Comparison of ENCODE assay signal across 34 cellular contexts in the genomic region with DNA sequence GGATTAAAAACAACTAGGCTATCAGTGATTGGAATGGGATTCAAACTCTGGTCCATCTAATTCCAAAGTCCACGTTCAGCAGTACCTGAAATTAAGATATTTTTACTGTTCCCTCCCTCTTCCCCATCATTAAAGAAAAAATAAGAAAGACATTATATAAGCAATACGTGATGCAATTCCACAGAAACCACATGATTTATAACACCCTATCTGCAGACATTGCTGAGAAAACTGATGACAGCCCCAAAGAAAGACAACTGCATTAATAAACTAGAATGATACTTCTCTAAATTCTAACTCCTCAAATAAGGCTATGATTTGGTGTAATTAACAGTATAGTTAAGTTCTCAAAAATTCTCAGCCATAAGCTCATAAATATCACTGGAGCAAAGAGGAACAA.
"Had no signal": no experiment of that assay in that cellular context is flagged by ENCODE, and none has a peak within 500 bp of the region (broad histone marks: within the 10 kb centered on the region; RNA-seq: fewer than 3 reads in every experiment).

No MANE protein-coding gene starts in this region.

- H3K9me3 Mint-ChIP-seq: activated CD4-positive, alpha-beta memory T cell treated with anti-CD3 and anti-CD28 coated beads for 36 hours; activated CD4-positive, alpha-beta T cell treated with anti-CD3 and anti-CD28 coated beads, Interleukin-2, amount 10 ng/mL, durations not matched to agents 24 days and 14 days; activated naive CD4-positive, alpha-beta T cell treated with anti-CD3 and anti-CD28 coated beads for 36 hours; activated naive CD4-positive, alpha-beta T cell treated with anti-CD3 and anti-CD28 coated beads, Interleukin-2, amount 50 U/mL, for 24 hours; activated naive CD8-positive, alpha-beta T cell treated with anti-CD3 and anti-CD28 coated beads for 36 hours; activated T-helper 1 cell treated with anti-CD3 and anti-CD28 coated beads, Interleukin-12 subunit alpha, Interleukin-12 subunit beta, Interleukin-2, Interleukin-4 antibody, amounts not matched to agents 30 ng/mL and 10 ng/mL and 1 ng/mL, durations not matched to agents 14 hours and 24 hours and 36 hours; activated T-helper 2 cell treated with anti-CD3 and anti-CD28 coated beads, Interferon-gamma antibody, Interleukin-2, Interleukin-4, amounts not matched to agents 10 μg/mL and 5 μg/mL and 100 μg/mL, durations not matched to agents 14 hours and 24 hours and 36 hours; brain; T-helper 2 cell treated with Interferon-gamma antibody and Interleukin-4, amounts not matched to agents 5 μg/mL and 100 μg/mL, for 36 hours had no signal

- H3K27ac Mint-ChIP-seq: activated CD4-positive, alpha-beta memory T cell treated with anti-CD3 and anti-CD28 coated beads for 36 hours; activated CD4-positive, alpha-beta T cell treated with anti-CD3 and anti-CD28 coated beads for 36 hours; activated CD4-positive, alpha-beta T cell treated with anti-CD3 and anti-CD28 coated beads, Interleukin-2, amount 10 ng/mL, durations not matched to agents 24 days and 14 days; activated CD8-positive, alpha-beta memory T cell treated with anti-CD3 and anti-CD28 coated beads, Interleukin-2, amount 10 ng/mL, durations not matched to agents 7 days and 5 days; activated CD8-positive, alpha-beta T cell treated with anti-CD3 and anti-CD28 coated beads, Interleukin-2, amount 10 ng/mL, durations not matched to agents 7 days and 5 days; activated naive CD4-positive, alpha-beta T cell treated with anti-CD3 and anti-CD28 coated beads for 36 hours; activated naive CD4-positive, alpha-beta T cell treated with anti-CD3 and anti-CD28 coated beads, Interleukin-2, amount 50 U/mL, for 24 hours; activated naive CD8-positive, alpha-beta T cell treated with anti-CD3 and anti-CD28 coated beads for 36 hours; activated T-helper 1 cell treated with anti-CD3 and anti-CD28 coated beads, Interleukin-12 subunit alpha, Interleukin-12 subunit beta, Interleukin-2, Interleukin-4 antibody, amounts not matched to agents 30 ng/mL and 10 ng/mL and 1 ng/mL, durations not matched to agents 14 hours and 24 hours and 36 hours; activated T-helper 2 cell treated with anti-CD3 and anti-CD28 coated beads, Interferon-gamma antibody, Interleukin-2, Interleukin-4, amounts not matched to agents 10 μg/mL and 5 μg/mL and 100 μg/mL, durations not matched to agents 14 hours and 24 hours and 36 hours; brain; T-helper 17 cell; T-helper 2 cell treated with Interferon-gamma antibody and Interleukin-4, amounts not matched to agents 5 μg/mL and 100 μg/mL, for 36 hours had no signal

- H3K36me3 ChIP-seq: ascending aorta, breast epithelium, cardiac muscle cell, colonic mucosa, esophagus squamous epithelium, gastroesophageal sphincter had no signal

- H3K27ac ChIP-seq: ascending aorta, breast epithelium, colonic mucosa, epithelial cell of prostate, esophagus squamous epithelium, gastroesophageal sphincter had no signal

- H3K27me3 Mint-ChIP-seq: activated CD4-positive, alpha-beta memory T cell treated with anti-CD3 and anti-CD28 coated beads for 36 hours; activated CD4-positive, alpha-beta T cell treated with anti-CD3 and anti-CD28 coated beads for 36 hours; activated CD4-positive, alpha-beta T cell treated with anti-CD3 and anti-CD28 coated beads, Interleukin-2, amount 10 ng/mL, durations not matched to agents 24 days and 14 days; activated CD8-positive, alpha-beta memory T cell treated with anti-CD3 and anti-CD28 coated beads, Interleukin-2, amount 10 ng/mL, durations not matched to agents 7 days and 5 days; activated naive CD4-positive, alpha-beta T cell treated with anti-CD3 and anti-CD28 coated beads, Interleukin-2, amount 50 U/mL, for 24 hours; activated naive CD8-positive, alpha-beta T cell treated with anti-CD3 and anti-CD28 coated beads for 36 hours; brain; T-helper 17 cell had no signal

- H3K4me1 ChIP-seq: breast epithelium, colonic mucosa had no signal

- H3K4me3 Mint-ChIP-seq: activated CD4-positive, alpha-beta memory T cell treated with anti-CD3 and anti-CD28 coated beads for 36 hours; activated CD4-positive, alpha-beta T cell treated with anti-CD3 and anti-CD28 coated beads for 36 hours; activated CD4-positive, alpha-beta T cell treated with anti-CD3 and anti-CD28 coated beads, Interleukin-2, amount 10 ng/mL, durations not matched to agents 24 days and 14 days; activated CD8-positive, alpha-beta memory T cell treated with anti-CD3 and anti-CD28 coated beads, Interleukin-2, amount 10 ng/mL, durations not matched to agents 7 days and 5 days; activated CD8-positive, alpha-beta T cell treated with anti-CD3 and anti-CD28 coated beads, Interleukin-2, amount 10 ng/mL, durations not matched to agents 7 days and 5 days; activated naive CD4-positive, alpha-beta T cell treated with anti-CD3 and anti-CD28 coated beads for 36 hours; activated naive CD4-positive, alpha-beta T cell treated with anti-CD3 and anti-CD28 coated beads, Interleukin-2, amount 50 U/mL, for 24 hours; activated naive CD8-positive, alpha-beta T cell treated with anti-CD3 and anti-CD28 coated beads for 36 hours; activated T-helper 1 cell treated with anti-CD3 and anti-CD28 coated beads, Interleukin-12 subunit alpha, Interleukin-12 subunit beta, Interleukin-2, Interleukin-4 antibody, amounts not matched to agents 30 ng/mL and 10 ng/mL and 1 ng/mL, durations not matched to agents 14 hours and 24 hours and 36 hours; brain; T-helper 17 cell; T-helper 2 cell treated with Interferon-gamma antibody and Interleukin-4, amounts not matched to agents 5 μg/mL and 100 μg/mL, for 36 hours had no signal

- H3K4me3 ChIP-seq: ascending aorta, breast epithelium, cardiac muscle cell, colonic mucosa, esophagus squamous epithelium, gastroesophageal sphincter had no signal

- H3K27me3 ChIP-seq: ascending aorta, breast epithelium, cardiac muscle cell, colonic mucosa, esophagus squamous epithelium, gastroesophageal sphincter had no signal

- H3K4me1 Mint-ChIP-seq: activated CD4-positive, alpha-beta T cell treated with anti-CD3 and anti-CD28 coated beads, Interleukin-2, amount 10 ng/mL, durations not matched to agents 24 days and 14 days; activated CD8-positive, alpha-beta memory T cell treated with anti-CD3 and anti-CD28 coated beads, Interleukin-2, amount 10 ng/mL, durations not matched to agents 7 days and 5 days had no signal

- DNase-seq: activated CD4-positive, alpha-beta memory T cell treated with anti-CD3 and anti-CD28 coated beads for 36 hours; activated CD4-positive, alpha-beta T cell treated with anti-CD3 and anti-CD28 coated beads for 36 hours; activated CD4-positive, alpha-beta T cell treated with anti-CD3 and anti-CD28 coated beads, Interleukin-2, amount 10 ng/mL, durations not matched to agents 24 days and 14 days; activated CD4-positive, CD25-positive, alpha-beta regulatory T cell; activated CD4-positive, CD25-positive, alpha-beta regulatory T cell treated with anti-CD3 and anti-CD28 coated beads, Interleukin-2, amount 50 U/mL, for 72 hours; activated CD8-positive, alpha-beta memory T cell treated with anti-CD3 and anti-CD28 coated beads, Interleukin-2, amount 10 ng/mL, durations not matched to agents 7 days and 5 days; activated CD8-positive, alpha-beta memory T cell treated with anti-CD3 and anti-CD28 coated beads, Interleukin-2, amount 50 U/mL, for 4 hours; activated CD8-positive, alpha-beta T cell treated with anti-CD3 and anti-CD28 coated beads, Interleukin-2, amount 10 ng/mL, durations not matched to agents 7 days and 5 days; activated effector memory CD4-positive, alpha-beta T cell treated with anti-CD3 and anti-CD28 coated beads, Interleukin-2, amount 50 U/mL, for 16 hours; activated naive CD4-positive, alpha-beta T cell treated with anti-CD3 and anti-CD28 coated beads for 36 hours; activated naive CD8-positive, alpha-beta T cell treated with anti-CD3 and anti-CD28 coated beads for 36 hours; activated T-cell treated with anti-CD3 and anti-CD28 coated beads, Interleukin-2, amount 50 U/mL, for 1 hour; activated T-cell treated with anti-CD3 and anti-CD28 coated beads, Interleukin-2, amount 50 U/mL, for 48 hours; central memory CD4-positive, alpha-beta T cell; cerebellar nuclear complex; colonic mucosa; effector CD8-positive, alpha-beta T cell; esophagus squamous epithelium; foreskin melanocyte; T-helper 1 cell; T-helper 17 cell; T1000 had no signal

- H3K9me3 ChIP-seq: ascending aorta, breast epithelium, colonic mucosa, esophagus squamous epithelium, gastroesophageal sphincter had no signal

- ATAC-seq: activated CD4-positive, alpha-beta T cell treated with anti-CD3 and anti-CD28 coated beads for 36 hours; activated CD8-positive, alpha-beta memory T cell treated with anti-CD3 and anti-CD28 coated beads, Interleukin-2, amount 10 ng/mL, durations not matched to agents 7 days and 5 days; activated CD8-positive, alpha-beta T cell treated with anti-CD3 and anti-CD28 coated beads, Interleukin-2, amount 10 ng/mL, durations not matched to agents 7 days and 5 days; gastroesophageal sphincter; T-helper 17 cell had no signal

- FAIRE-seq: endometrium, endothelial cell of umbilical vein had no signal

- H3K36me3 Mint-ChIP-seq: activated CD4-positive, alpha-beta memory T cell treated with anti-CD3 and anti-CD28 coated beads for 36 hours; activated CD8-positive, alpha-beta memory T cell treated with anti-CD3 and anti-CD28 coated beads, Interleukin-2, amount 10 ng/mL, durations not matched to agents 7 days and 5 days; activated naive CD8-positive, alpha-beta T cell treated with anti-CD3 and anti-CD28 coated beads for 36 hours; brain had no signal
